ENCODE assay signal across 8 cellular contexts in genomic region chr19:34041922-34042521, GRCh38.
DNase-seq lines count a peak whose midpoint lies in the region; ATAC-seq, FAIRE-seq and TF ChIP-seq lines count a peak whose summit lies in the region.

No MANE protein-coding gene starts in this region.

- no peak overlapping the region for H3K4me3 ChIP-seq in mucosa of descending colon

- no peak overlapping the region for H3K4me3 Mint-ChIP-seq in activated CD8-positive, alpha-beta T cell treated with anti-CD3 and anti-CD28 coated beads, Interleukin-2, amount 10 ng/mL, durations not matched to agents 7 days and 5 days

- H3K9me3 Mint-ChIP-seq in activated CD8-positive, alpha-beta T cell treated with anti-CD3 and anti-CD28 coated beads, Interleukin-2, amount 10 ng/mL, durations not matched to agents 7 days and 5 days (ENCODE audit: insufficient read depth) = no peaks in the 10 kb centered on the region

- no peak for ATAC-seq in activated CD8-positive, alpha-beta T cell treated with anti-CD3 and anti-CD28 coated beads, Interleukin-2, amount 10 ng/mL, durations not matched to agents 7 days and 5 days
- ATAC-seq in mucosa of descending colon (peak; percentile 64), GM19351 (IDR thresholded peaks at IDR 0.05; ENCODE audit: unreplicated experiment) (no peak)

- peak; percentile 81 for TF ChIP-seq CTCF in mucosa of descending colon (IDR thresholded peaks at IDR 0.05)

- no peak overlapping the region for H3K27ac Mint-ChIP-seq in activated CD8-positive, alpha-beta T cell treated with anti-CD3 and anti-CD28 coated beads, Interleukin-2, amount 10 ng/mL, durations not matched to agents 7 days and 5 days

- H3K9me3 ChIP-seq in mucosa of descending colon = no peaks in the 10 kb centered on the region

- POLR2A ChIA-PET in activated CD8-positive, alpha-beta T cell treated with anti-CD3 and anti-CD28 coated beads, Interleukin-2, amount 10 ng/mL, durations not matched to agents 7 days and 5 days (lab: Charles Lee) = no interaction called here

- TF ChIP-seq POLR2A in GM12891 (IDR thresholded peaks at IDR 0.05; ENCODE audit: low read depth, low read length) = no peak

- intact Hi-C loops in mucosa of descending colon (cut with DNase I, micrococcal nuclease) = no loop called here

- no peaks in the 10 kb centered on the region for H3K4me1 Mint-ChIP-seq in activated CD8-positive, alpha-beta T cell treated with anti-CD3 and anti-CD28 coated beads, Interleukin-2, amount 10 ng/mL, durations not matched to agents 7 days and 5 days (ENCODE audit: low read depth)

- FAIRE-seq in GM12891 (lab: Jason Lieb, UNC) = no peak

- no peaks in the 10 kb centered on the region for H3K36me3 ChIP-seq in mucosa of descending colon (ENCODE audit: low read depth)

- H3K27me3 Mint-ChIP-seq in activated CD8-positive, alpha-beta T cell treated with anti-CD3 and anti-CD28 coated beads, Interleukin-2, amount 10 ng/mL, durations not matched to agents 7 days and 5 days (ENCODE audit: low read depth) = no peaks in the 10 kb centered on the region

- H3K36me3 Mint-ChIP-seq in activated CD8-positive, alpha-beta T cell treated with anti-CD3 and anti-CD28 coated beads, Interleukin-2, amount 10 ng/mL, durations not matched to agents 7 days and 5 days (ENCODE audit: low read depth) = no peaks in the 10 kb centered on the region

- H3K4me1 ChIP-seq in mucosa of descending colon (ENCODE audit: low read depth) = no peaks in the 10 kb centered on the region

- DNase-seq in GM12891 (ENCODE audit: insufficient read length, low spot score) (peak; percentile 38), NCI-H2227 treated with DMSO at 0.1 percent for 48 hours (lab: John Stamatoyannopoulos, UW) (peak; percentile 33), mucosa of descending colon (peak; percentile 63 to 80 (median 72)), NCI-H345 (lab: John Stamatoyannopoulos, UW) (no peak)
- DNase-seq in activated CD8-positive, alpha-beta T cell treated with anti-CD3 and anti-CD28 coated beads, Interleukin-2, amount 10 ng/mL, durations not matched to agents 7 days and 5 days = peak; percentile 75
- DNase-seq in effector CD8-positive, alpha-beta T cell (lab: John Stamatoyannopoulos, UW) = peak; percentile 58
- peak; percentile 23 to 46 for DNase-seq in stimulated activated CD8-positive, alpha-beta memory T cell treated with anti-CD3 and anti-CD28 coated beads, Interleukin-7, amount 100 ng/mL, for 1 hour (ENCODE audit: low read depth in 2 of 2)

- CTCF ChIA-PET in activated CD8-positive, alpha-beta T cell treated with anti-CD3 and anti-CD28 coated beads, Interleukin-2, amount 10 ng/mL, durations not matched to agents 7 days and 5 days (lab: Charles Lee) = interaction anchor here (0.6 to 2.9 kb wide), 28 partner anchors 9 to 381 kb away, joined by 3 to 40 read pairs (median 4); no protein-coding TSS in a partner anchor

TF ChIP-seq in GM12891, 5 proteins besides CTCF, POLR2A, EP300 and RAD21:
- no peak for TF ChIP-seq SPI1 (IDR thresholded peaks at IDR 0.05; ENCODE audit: low read depth, low read length)
- no peak for TF ChIP-seq POLR2AphosphoS5 (IDR thresholded peaks at IDR 0.05; ENCODE audit: low read depth, low read length)
- TF ChIP-seq POU2F2 (IDR thresholded peaks at IDR 0.05; ENCODE audit: low read depth, low read length) = no peak
- TF ChIP-seq PAX5 (IDR thresholded peaks at IDR 0.05; ENCODE audit: insufficient read depth, low read length, severe bottlenecking) = no peak
- TF ChIP-seq TAF1 (IDR thresholded peaks at IDR 0.05; ENCODE audit: low read depth, low read length) = no peak
TF ChIP-seq in GM12891: peak in this region for 0.
